In genomic region chr9:33924978-33925797, GRCh38 we compare ENCODE assay signal across 9 cellular contexts.
DNase-seq lines count a peak whose midpoint lies in the region; ATAC-seq and TF ChIP-seq lines count a peak whose summit lies in the region.
"Had no signal": no experiment of that assay in that cellular context is flagged by ENCODE, and none has a peak within 500 bp of the region (broad histone marks: within the 10 kb centered on the region; RNA-seq: fewer than 3 reads in every experiment).

No MANE protein-coding gene starts in this region.

- peaks cover 96% of the 10 kb centered on the region for H3K36me3 ChIP-seq in HUES64 (ENCODE audit: insufficient read depth, low read length)

- no peaks in the 10 kb centered on the region for H3K27me3 Mint-ChIP-seq in neural crest cell (ENCODE audit: low read depth)
- H3K27me3 Mint-ChIP-seq: dendritic cell treated with granulocyte-macrophage colony-stimulating factor and Interleukin-4, amounts not matched to agents 40 ng/mL and 50 ng/mL, for 4 days had no signal

- peak overlapping the region; percentile 47; the same call in 1 of the 2 replicates for H3K27ac ChIP-seq in HUES64 (ENCODE audit: low read depth, low read length)
- peak overlapping the region; percentile 46 for H3K27ac ChIP-seq in VCaP

- peaks cover 15% of the 10 kb centered on the region for H3K36me3 Mint-ChIP-seq in neural crest cell (ENCODE audit: low read depth)

- H3K4me3 ChIP-seq in HUES64 (ENCODE audit: low read length) = no peak overlapping the region
- H3K4me3 ChIP-seq in foreskin fibroblast (ENCODE audit: low read depth in 1 of 2, low read length in 2 of 2) = no peak overlapping the region

- TF ChIP-seq CTCF in VCaP (conservative IDR thresholded peaks at IDR 0.05) (peak; percentile 79), foreskin fibroblast (IDR thresholded peaks at IDR 0.05; ENCODE audit: low read depth, low read length) (peak; percentile 74), neural crest cell (conservative IDR thresholded peaks at IDR 0.05) (peak; percentile 65)

- no peaks in the 10 kb centered on the region for H3K27me3 ChIP-seq in HUES64 (ENCODE audit: insufficient read depth, low read length)

- no peaks in the 10 kb centered on the region for H3K4me1 Mint-ChIP-seq in neural crest cell

- peak overlapping the region; percentile 63 for H3K27ac Mint-ChIP-seq in neural crest cell (ENCODE audit: unreplicated experiment)
- H3K27ac Mint-ChIP-seq: dendritic cell treated with granulocyte-macrophage colony-stimulating factor and Interleukin-4, amounts not matched to agents 40 ng/mL and 50 ng/mL, for 4 days had no signal

- WGBS in HUES64 = 75% methylated on average over 17 of the region's 17 CpGs

- peak overlapping the region; percentile 15 for H3K4me3 Mint-ChIP-seq in neural crest cell
- H3K4me3 Mint-ChIP-seq: dendritic cell treated with granulocyte-macrophage colony-stimulating factor and Interleukin-4, amounts not matched to agents 40 ng/mL and 50 ng/mL, for 4 days had no signal

- DNase-seq in NCI-H2081 (lab: John Stamatoyannopoulos, UW) (peak; percentile 46 to 53), NCI-H2081 treated with DMSO at 0.1 percent for 48 hours (lab: John Stamatoyannopoulos, UW) (no peak), foreskin fibroblast (peak; percentile 40 to 78), neural crest cell (ENCODE audit: low read depth, low spot score) (peak; percentile 59)
- no peak for DNase-seq in activated T-cell treated with anti-CD3 and anti-CD28 coated beads, Interleukin-2, amount 50 U/mL, for 1 hour

- no peak for ATAC-seq in GM19452 (IDR thresholded peaks at IDR 0.05; ENCODE audit: unreplicated experiment)

- H3K9ac ChIP-seq in HUES64 (ENCODE audit: low read depth, low read length) = no peak overlapping the region

- H3K9me3 Mint-ChIP-seq in neural crest cell = no peaks in the 10 kb centered on the region
- H3K9me3 Mint-ChIP-seq: dendritic cell treated with granulocyte-macrophage colony-stimulating factor and Interleukin-4, amounts not matched to agents 40 ng/mL and 50 ng/mL, for 4 days had no signal

- peaks cover 4% of the 10 kb centered on the region; the same call in 1 of the 2 replicates for H3K4me1 ChIP-seq in HUES64 (ENCODE audit: insufficient read depth, low read length)

- H3K9me3 ChIP-seq in HUES64 (ENCODE audit: insufficient read depth, low read depth, low read length) = no peaks in the 10 kb centered on the region

Comparison
In these comparisons a context has a peak if more than half of its experiments do, and no peak if none do; other contexts are left out.
1. DNase-seq: peak in NCI-H2081 (2 of 2), foreskin fibroblast (2 of 2) and neural crest cell (single experiment); none in NCI-H2081 treated with DMSO at 0.1 percent for 48 hours (single experiment) and activated T-cell treated with anti-CD3 and anti-CD28 coated beads, Interleukin-2, amount 50 U/mL, for 1 hour (single experiment).
2. Peak in every context shown above with its lines, with median percentiles within 50 percentile points of each other: CTCF ChIP-seq.